1 cellular context compared by ENCODE assay signal in the genomic region with DNA sequence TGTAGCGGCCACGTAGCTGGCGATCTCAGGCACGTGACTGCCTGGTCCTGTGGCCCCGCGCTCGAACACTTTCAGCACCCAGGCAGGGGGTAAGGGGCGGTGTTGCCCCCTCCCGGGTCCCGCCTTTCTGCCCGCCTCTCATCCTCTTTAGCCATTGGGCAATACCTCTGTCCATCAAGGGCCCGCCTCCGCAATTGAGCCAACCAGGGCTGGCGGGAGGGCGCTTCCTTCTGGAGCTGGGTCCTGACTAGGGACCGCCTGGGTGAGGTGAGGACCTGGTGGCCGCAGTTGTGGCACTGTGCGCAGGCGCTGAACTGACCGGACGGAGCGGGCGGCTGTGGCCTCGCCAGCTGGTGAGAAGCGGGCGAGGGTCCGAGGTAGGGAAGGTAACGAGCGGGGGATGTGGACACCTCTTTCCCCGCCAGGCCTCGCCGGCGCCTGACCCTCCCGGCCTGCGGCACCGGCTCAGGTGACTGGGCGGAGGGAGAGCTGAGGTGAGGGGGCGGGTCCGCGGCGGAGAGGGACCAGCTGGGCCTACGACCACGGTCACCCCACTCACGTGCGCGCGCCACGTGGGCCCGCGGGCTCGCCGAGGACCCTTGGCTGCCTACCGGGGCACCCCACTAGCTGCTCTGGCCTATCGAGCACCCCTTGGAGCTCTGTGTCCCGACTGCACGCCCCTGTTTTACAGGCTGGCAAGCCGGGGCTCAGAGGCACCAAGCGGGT.
TF ChIP-seq lines count a peak whose summit lies in the region.

A gene with protein sequence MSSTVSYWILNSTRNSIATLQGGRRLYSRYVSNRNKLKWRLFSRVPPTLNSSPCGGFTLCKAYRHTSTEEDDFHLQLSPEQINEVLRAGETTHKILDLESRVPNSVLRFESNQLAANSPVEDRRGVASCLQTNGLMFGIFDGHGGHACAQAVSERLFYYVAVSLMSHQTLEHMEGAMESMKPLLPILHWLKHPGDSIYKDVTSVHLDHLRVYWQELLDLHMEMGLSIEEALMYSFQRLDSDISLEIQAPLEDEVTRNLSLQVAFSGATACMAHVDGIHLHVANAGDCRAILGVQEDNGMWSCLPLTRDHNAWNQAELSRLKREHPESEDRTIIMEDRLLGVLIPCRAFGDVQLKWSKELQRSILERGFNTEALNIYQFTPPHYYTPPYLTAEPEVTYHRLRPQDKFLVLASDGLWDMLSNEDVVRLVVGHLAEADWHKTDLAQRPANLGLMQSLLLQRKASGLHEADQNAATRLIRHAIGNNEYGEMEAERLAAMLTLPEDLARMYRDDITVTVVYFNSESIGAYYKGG (plus strand): TSS at position 228 of the 726 bp plus-strand sequence. CDS start 3,770 bp downstream, outside the sequence.

TF ChIP-seq in K562, 482 proteins besides CTCF, POLR2A, EP300 and RAD21 (continued from another document and continues in another):
- TF ChIP-seq RAD51 (IDR thresholded peaks at IDR 0.05; ENCODE audit: borderline replicate concordance, low read depth) (peak; percentile 48; the same call in 1 of the 2 replicates), PRMT5 (CRISPR knock-in tag; IDR thresholded peaks at IDR 0.05) (no peak), ZNF444 (CRISPR knock-in tag; IDR thresholded peaks at IDR 0.05) (no peak), FIP1L1 (IDR thresholded peaks at IDR 0.05; ENCODE audit: low read depth, low read length, poor library complexity, severe bottlenecking) (no peak), ZNF79 (CRISPR knock-in tag; IDR thresholded peaks at IDR 0.05; ENCODE audit: low read depth) (no peak), SMAD1 (IDR thresholded peaks at IDR 0.05; ENCODE audit: low read depth, low read length, partially characterized antibody) (no peak), TARDBP (IDR thresholded peaks at IDR 0.05) (peak; percentile 27; the same call in 1 of the 2 replicates), NCOA1 (IDR thresholded peaks at IDR 0.05; ENCODE audit: low read depth) (no peak; the same call in 1 of the 2 replicates), ZKSCAN3 (CRISPR knock-in tag; IDR thresholded peaks at IDR 0.05) (no peak), CHD2 (IDR thresholded peaks at IDR 0.05; ENCODE audit: low read depth, low read length) (peak; percentile 86), POLR2AphosphoS2 (IDR thresholded peaks at IDR 0.05; ENCODE audit: low read length) (no peak), KAT7 (CRISPR knock-in tag; IDR thresholded peaks at IDR 0.05; ENCODE audit: borderline replicate concordance) (no peak), THRAP3 (IDR thresholded peaks at IDR 0.05; ENCODE audit: borderline replicate concordance) (no peak), TFAM (CRISPR knock-in tag; conservative IDR thresholded peaks at IDR 0.05) (no peak), HDGF (IDR thresholded peaks at IDR 0.05) (no peak), HOXB6 (CRISPR knock-in tag; IDR thresholded peaks at IDR 0.05; ENCODE audit: borderline replicate concordance) (no peak), ZNF175 (CRISPR knock-in tag; IDR thresholded peaks at IDR 0.05; ENCODE audit: low read depth) (no peak), ZNF24 (IDR thresholded peaks at IDR 0.05) (no peak), SAFB (IDR thresholded peaks at IDR 0.05; ENCODE audit: borderline replicate concordance, low read depth, low read length) (peak; percentile 72), RNF2 (IDR thresholded peaks at IDR 0.05) (no peak), ZNF143 (CRISPR knock-in tag; IDR thresholded peaks at IDR 0.05) (no peak), ZSCAN32 (CRISPR knock-in tag; IDR thresholded peaks at IDR 0.05) (no peak), SMARCA4 (IDR thresholded peaks at IDR 0.05) (no peak), FOXM1 (IDR thresholded peaks at IDR 0.05; ENCODE audit: low read depth) (no peak), FOXM1 (CRISPR knock-in tag; IDR thresholded peaks at IDR 0.05; ENCODE audit: low read depth) (no peak), CXXC5 (CRISPR knock-in tag; IDR thresholded peaks at IDR 0.05) (peak; percentile 98), HNRNPLL (IDR thresholded peaks at IDR 0.05; ENCODE audit: low read depth, low read length, poor library complexity, severe bottlenecking) (no peak), KDM5B (IDR thresholded peaks at IDR 0.05; ENCODE audit: insufficient replicate concordance, low read depth, low read length) (peak; percentile 78), JUND (IDR thresholded peaks at IDR 0.05; ENCODE audit: borderline replicate concordance, low read depth, low read length) (0 out of 2 replicates have a peak, but pooled peaks have one; percentile 6), JUND (tag; IDR thresholded peaks at IDR 0.05; ENCODE audit: borderline replicate concordance, low read depth, low read length) (no peak), PTRF (tag; IDR thresholded peaks at IDR 0.05) (no peak)
- TF ChIP-seq, protein P1, sequence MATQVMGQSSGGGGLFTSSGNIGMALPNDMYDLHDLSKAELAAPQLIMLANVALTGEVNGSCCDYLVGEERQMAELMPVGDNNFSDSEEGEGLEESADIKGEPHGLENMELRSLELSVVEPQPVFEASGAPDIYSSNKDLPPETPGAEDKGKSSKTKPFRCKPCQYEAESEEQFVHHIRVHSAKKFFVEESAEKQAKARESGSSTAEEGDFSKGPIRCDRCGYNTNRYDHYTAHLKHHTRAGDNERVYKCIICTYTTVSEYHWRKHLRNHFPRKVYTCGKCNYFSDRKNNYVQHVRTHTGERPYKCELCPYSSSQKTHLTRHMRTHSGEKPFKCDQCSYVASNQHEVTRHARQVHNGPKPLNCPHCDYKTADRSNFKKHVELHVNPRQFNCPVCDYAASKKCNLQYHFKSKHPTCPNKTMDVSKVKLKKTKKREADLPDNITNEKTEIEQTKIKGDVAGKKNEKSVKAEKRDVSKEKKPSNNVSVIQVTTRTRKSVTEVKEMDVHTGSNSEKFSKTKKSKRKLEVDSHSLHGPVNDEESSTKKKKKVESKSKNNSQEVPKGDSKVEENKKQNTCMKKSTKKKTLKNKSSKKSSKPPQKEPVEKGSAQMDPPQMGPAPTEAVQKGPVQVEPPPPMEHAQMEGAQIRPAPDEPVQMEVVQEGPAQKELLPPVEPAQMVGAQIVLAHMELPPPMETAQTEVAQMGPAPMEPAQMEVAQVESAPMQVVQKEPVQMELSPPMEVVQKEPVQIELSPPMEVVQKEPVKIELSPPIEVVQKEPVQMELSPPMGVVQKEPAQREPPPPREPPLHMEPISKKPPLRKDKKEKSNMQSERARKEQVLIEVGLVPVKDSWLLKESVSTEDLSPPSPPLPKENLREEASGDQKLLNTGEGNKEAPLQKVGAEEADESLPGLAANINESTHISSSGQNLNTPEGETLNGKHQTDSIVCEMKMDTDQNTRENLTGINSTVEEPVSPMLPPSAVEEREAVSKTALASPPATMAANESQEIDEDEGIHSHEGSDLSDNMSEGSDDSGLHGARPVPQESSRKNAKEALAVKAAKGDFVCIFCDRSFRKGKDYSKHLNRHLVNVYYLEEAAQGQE (CRISPR knock-in tag; IDR thresholded peaks at IDR 0.05; ENCODE audit: low read depth): 0 out of 2 replicates have a peak, but pooled peaks have one; percentile 40
- TF ChIP-seq, protein P2, sequence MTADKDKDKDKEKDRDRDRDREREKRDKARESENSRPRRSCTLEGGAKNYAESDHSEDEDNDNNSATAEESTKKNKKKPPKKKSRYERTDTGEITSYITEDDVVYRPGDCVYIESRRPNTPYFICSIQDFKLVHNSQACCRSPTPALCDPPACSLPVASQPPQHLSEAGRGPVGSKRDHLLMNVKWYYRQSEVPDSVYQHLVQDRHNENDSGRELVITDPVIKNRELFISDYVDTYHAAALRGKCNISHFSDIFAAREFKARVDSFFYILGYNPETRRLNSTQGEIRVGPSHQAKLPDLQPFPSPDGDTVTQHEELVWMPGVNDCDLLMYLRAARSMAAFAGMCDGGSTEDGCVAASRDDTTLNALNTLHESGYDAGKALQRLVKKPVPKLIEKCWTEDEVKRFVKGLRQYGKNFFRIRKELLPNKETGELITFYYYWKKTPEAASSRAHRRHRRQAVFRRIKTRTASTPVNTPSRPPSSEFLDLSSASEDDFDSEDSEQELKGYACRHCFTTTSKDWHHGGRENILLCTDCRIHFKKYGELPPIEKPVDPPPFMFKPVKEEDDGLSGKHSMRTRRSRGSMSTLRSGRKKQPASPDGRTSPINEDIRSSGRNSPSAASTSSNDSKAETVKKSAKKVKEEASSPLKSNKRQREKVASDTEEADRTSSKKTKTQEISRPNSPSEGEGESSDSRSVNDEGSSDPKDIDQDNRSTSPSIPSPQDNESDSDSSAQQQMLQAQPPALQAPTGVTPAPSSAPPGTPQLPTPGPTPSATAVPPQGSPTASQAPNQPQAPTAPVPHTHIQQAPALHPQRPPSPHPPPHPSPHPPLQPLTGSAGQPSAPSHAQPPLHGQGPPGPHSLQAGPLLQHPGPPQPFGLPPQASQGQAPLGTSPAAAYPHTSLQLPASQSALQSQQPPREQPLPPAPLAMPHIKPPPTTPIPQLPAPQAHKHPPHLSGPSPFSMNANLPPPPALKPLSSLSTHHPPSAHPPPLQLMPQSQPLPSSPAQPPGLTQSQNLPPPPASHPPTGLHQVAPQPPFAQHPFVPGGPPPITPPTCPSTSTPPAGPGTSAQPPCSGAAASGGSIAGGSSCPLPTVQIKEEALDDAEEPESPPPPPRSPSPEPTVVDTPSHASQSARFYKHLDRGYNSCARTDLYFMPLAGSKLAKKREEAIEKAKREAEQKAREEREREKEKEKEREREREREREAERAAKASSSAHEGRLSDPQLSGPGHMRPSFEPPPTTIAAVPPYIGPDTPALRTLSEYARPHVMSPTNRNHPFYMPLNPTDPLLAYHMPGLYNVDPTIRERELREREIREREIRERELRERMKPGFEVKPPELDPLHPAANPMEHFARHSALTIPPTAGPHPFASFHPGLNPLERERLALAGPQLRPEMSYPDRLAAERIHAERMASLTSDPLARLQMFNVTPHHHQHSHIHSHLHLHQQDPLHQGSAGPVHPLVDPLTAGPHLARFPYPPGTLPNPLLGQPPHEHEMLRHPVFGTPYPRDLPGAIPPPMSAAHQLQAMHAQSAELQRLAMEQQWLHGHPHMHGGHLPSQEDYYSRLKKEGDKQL (CRISPR knock-in tag; IDR thresholded peaks at IDR 0.05; ENCODE audit: borderline replicate concordance): no peak
- TF ChIP-seq, protein P3, sequence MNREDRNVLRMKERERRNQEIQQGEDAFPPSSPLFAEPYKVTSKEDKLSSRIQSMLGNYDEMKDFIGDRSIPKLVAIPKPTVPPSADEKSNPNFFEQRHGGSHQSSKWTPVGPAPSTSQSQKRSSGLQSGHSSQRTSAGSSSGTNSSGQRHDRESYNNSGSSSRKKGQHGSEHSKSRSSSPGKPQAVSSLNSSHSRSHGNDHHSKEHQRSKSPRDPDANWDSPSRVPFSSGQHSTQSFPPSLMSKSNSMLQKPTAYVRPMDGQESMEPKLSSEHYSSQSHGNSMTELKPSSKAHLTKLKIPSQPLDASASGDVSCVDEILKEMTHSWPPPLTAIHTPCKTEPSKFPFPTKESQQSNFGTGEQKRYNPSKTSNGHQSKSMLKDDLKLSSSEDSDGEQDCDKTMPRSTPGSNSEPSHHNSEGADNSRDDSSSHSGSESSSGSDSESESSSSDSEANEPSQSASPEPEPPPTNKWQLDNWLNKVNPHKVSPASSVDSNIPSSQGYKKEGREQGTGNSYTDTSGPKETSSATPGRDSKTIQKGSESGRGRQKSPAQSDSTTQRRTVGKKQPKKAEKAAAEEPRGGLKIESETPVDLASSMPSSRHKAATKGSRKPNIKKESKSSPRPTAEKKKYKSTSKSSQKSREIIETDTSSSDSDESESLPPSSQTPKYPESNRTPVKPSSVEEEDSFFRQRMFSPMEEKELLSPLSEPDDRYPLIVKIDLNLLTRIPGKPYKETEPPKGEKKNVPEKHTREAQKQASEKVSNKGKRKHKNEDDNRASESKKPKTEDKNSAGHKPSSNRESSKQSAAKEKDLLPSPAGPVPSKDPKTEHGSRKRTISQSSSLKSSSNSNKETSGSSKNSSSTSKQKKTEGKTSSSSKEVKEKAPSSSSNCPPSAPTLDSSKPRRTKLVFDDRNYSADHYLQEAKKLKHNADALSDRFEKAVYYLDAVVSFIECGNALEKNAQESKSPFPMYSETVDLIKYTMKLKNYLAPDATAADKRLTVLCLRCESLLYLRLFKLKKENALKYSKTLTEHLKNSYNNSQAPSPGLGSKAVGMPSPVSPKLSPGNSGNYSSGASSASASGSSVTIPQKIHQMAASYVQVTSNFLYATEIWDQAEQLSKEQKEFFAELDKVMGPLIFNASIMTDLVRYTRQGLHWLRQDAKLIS (CRISPR knock-in tag; IDR thresholded peaks at IDR 0.05): peak; percentile 41; the same call in 1 of the 2 replicates
- TF ChIP-seq, protein P4, sequence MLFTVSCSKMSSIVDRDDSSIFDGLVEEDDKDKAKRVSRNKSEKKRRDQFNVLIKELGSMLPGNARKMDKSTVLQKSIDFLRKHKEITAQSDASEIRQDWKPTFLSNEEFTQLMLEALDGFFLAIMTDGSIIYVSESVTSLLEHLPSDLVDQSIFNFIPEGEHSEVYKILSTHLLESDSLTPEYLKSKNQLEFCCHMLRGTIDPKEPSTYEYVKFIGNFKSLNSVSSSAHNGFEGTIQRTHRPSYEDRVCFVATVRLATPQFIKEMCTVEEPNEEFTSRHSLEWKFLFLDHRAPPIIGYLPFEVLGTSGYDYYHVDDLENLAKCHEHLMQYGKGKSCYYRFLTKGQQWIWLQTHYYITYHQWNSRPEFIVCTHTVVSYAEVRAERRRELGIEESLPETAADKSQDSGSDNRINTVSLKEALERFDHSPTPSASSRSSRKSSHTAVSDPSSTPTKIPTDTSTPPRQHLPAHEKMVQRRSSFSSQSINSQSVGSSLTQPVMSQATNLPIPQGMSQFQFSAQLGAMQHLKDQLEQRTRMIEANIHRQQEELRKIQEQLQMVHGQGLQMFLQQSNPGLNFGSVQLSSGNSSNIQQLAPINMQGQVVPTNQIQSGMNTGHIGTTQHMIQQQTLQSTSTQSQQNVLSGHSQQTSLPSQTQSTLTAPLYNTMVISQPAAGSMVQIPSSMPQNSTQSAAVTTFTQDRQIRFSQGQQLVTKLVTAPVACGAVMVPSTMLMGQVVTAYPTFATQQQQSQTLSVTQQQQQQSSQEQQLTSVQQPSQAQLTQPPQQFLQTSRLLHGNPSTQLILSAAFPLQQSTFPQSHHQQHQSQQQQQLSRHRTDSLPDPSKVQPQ (CRISPR knock-in tag; IDR thresholded peaks at IDR 0.05; ENCODE audit: borderline replicate concordance): peak; percentile 70; the same call in 1 of the 2 replicates
- TF ChIP-seq, protein P5, sequence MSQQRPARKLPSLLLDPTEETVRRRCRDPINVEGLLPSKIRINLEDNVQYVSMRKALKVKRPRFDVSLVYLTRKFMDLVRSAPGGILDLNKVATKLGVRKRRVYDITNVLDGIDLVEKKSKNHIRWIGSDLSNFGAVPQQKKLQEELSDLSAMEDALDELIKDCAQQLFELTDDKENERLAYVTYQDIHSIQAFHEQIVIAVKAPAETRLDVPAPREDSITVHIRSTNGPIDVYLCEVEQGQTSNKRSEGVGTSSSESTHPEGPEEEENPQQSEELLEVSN (IDR thresholded peaks at IDR 0.05; ENCODE audit: borderline replicate concordance in 1 of 2, extremely low read depth in 1 of 2, insufficient read depth in 1 of 2, insufficient read length in 1 of 2, low read depth in 1 of 2, low read length in 1 of 2, poor library complexity in 1 of 2, severe bottlenecking in 1 of 2): peak; percentile 73 to 81
- TF ChIP-seq, protein P6, sequence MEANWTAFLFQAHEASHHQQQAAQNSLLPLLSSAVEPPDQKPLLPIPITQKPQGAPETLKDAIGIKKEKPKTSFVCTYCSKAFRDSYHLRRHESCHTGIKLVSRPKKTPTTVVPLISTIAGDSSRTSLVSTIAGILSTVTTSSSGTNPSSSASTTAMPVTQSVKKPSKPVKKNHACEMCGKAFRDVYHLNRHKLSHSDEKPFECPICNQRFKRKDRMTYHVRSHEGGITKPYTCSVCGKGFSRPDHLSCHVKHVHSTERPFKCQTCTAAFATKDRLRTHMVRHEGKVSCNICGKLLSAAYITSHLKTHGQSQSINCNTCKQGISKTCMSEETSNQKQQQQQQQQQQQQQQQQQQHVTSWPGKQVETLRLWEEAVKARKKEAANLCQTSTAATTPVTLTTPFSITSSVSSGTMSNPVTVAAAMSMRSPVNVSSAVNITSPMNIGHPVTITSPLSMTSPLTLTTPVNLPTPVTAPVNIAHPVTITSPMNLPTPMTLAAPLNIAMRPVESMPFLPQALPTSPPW (CRISPR knock-in tag; IDR thresholded peaks at IDR 0.05): peak; percentile 82
